1 cellular context compared by ENCODE assay signal in the genomic region with DNA sequence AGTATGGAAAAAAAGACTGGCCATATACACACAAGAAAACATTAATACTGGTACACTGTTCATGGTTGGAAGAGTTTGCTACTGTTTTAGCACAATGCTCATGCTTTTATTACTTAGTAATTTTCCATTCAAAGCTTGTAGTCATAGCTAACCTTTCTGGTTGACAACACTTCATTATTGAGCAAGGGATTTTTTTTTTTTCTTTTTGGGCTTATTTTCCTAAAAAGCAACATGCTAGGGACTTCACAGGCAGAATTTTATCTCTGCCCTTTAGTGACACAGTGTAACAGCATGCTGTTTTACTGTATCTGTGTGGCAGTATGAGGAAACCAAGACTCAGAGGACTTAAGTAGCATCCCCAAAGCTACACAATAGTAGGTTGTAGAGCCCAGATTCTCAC.
TF ChIP-seq lines count a peak whose summit lies in the region.

No MANE protein-coding gene starts in this region.

TF ChIP-seq in SK-N-SH treated with all-trans-retinoic acid at 6 μM for 48 hours, 23 proteins besides CTCF, POLR2A, EP300 and RAD21 (continued from another document):
- TF ChIP-seq, protein P1, sequence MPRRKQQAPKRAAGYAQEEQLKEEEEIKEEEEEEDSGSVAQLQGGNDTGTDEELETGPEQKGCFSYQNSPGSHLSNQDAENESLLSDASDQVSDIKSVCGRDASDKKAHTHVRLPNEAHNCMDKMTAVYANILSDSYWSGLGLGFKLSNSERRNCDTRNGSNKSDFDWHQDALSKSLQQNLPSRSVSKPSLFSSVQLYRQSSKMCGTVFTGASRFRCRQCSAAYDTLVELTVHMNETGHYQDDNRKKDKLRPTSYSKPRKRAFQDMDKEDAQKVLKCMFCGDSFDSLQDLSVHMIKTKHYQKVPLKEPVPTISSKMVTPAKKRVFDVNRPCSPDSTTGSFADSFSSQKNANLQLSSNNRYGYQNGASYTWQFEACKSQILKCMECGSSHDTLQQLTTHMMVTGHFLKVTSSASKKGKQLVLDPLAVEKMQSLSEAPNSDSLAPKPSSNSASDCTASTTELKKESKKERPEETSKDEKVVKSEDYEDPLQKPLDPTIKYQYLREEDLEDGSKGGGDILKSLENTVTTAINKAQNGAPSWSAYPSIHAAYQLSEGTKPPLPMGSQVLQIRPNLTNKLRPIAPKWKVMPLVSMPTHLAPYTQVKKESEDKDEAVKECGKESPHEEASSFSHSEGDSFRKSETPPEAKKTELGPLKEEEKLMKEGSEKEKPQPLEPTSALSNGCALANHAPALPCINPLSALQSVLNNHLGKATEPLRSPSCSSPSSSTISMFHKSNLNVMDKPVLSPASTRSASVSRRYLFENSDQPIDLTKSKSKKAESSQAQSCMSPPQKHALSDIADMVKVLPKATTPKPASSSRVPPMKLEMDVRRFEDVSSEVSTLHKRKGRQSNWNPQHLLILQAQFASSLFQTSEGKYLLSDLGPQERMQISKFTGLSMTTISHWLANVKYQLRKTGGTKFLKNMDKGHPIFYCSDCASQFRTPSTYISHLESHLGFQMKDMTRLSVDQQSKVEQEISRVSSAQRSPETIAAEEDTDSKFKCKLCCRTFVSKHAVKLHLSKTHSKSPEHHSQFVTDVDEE (CRISPR knock-in tag; IDR thresholded peaks at IDR 0.05): no peak
- no peak for TF ChIP-seq ZNF8 (CRISPR knock-in tag; IDR thresholded peaks at IDR 0.05)
- TF ChIP-seq ISL1 (CRISPR knock-in tag; IDR thresholded peaks at IDR 0.05): no peak
TF ChIP-seq in SK-N-SH treated with all-trans-retinoic acid at 6 μM for 48 hours: peak in this region for 0.
